Comparison of ENCODE assay signal across 28 cellular contexts in genomic region chr6:43682724-43683429, GRCh38. TPM values are rescaled to one million over a fixed set of nuclear protein-coding genes. Genes with fewer than 3 reads are reported as not detected.
DNase-seq lines count a peak whose midpoint lies in the region; ATAC-seq and TF ChIP-seq lines count a peak whose summit lies in the region.
"Had no signal": no experiment of that assay in that cellular context is flagged by ENCODE, and none has a peak within 500 bp of the region (broad histone marks: within the 10 kb centered on the region; RNA-seq: fewer than 3 reads in every experiment).

No MANE protein-coding gene starts in this region.

- H3K4me3 ChIP-seq in heart left ventricle (no peak overlapping the region), LNCaP clone FGC (ENCODE audit: low read depth, low read length) (peak overlapping the region; percentile 4; the same call in 1 of the 2 replicates), gastrocnemius medialis (peak overlapping the region in 2 of 4 donors; percentile 1 to 9)
- H3K4me3 ChIP-seq: BLaER1 treated with 17β-estradiol and CSF1 and Interleukin-3, amounts not matched to agents 10 nM and 100 nM; GM12878; SK-N-MC; thyroid gland had no signal

- H3K9me3 ChIP-seq in heart left ventricle (no peaks in the 10 kb centered on the region), gastrocnemius medialis (no peaks in the 10 kb centered on the region)
- H3K9me3 ChIP-seq: BLaER1 treated with 17β-estradiol and CSF1 and Interleukin-3, amounts not matched to agents 10 nM and 100 nM; thyroid gland had no signal

- no peak for TF ChIP-seq POLR2A in heart left ventricle (IDR thresholded peaks at IDR 0.05)
- peak in 1 of 2 donors; percentile 9 for TF ChIP-seq POLR2A in gastrocnemius medialis (IDR thresholded peaks at IDR 0.05)

- peak in 2 of 4 donors; percentile 14 to 57 for ATAC-seq in heart left ventricle
- ATAC-seq in gastrocnemius medialis = no peak
- no peak for ATAC-seq in HG03175 (IDR thresholded peaks at IDR 0.05; ENCODE audit: unreplicated experiment)
- ATAC-seq: esophagus mucosa; stimulated activated naive CD8-positive, alpha-beta T cell treated with anti-CD3 and anti-CD28 coated beads, Interleukin-15, amount 100 ng/mL, for 72 hours had no signal

- DNase-seq in heart left ventricle (peak in 1 of 5 donors; percentile 45), cardiac septum (ENCODE audit: low spot score) (no peak), LNCaP clone FGC (ENCODE audit: low read depth) (peak; percentile 82), fibroblast of peridontal ligament (ENCODE audit: extremely low read depth) (peak; percentile 39), gastrocnemius medialis (no peak), putamen (ENCODE audit: low spot score) (no peak), GM03348 (ENCODE audit: low spot score) (no peak)
- DNase-seq: activated CD8-positive, alpha-beta memory T cell treated with anti-CD3 and anti-CD28 coated beads, Interleukin-2, amount 50 U/mL, for 48 hours; activated effector memory CD4-positive, alpha-beta T cell treated with Interleukin-2 at 50 U/mL for 16 hours; brain microvascular endothelial cell; Calu3; effector memory CD4-positive, alpha-beta T cell; kidney glomerular epithelial cell; NCI-H1092; NCI-H187; NCI-H2227 treated with DMSO at 0.1 percent for 48 hours; NCI-H748 treated with DMSO at 0.1 percent for 48 hours; occipital lobe; stimulated activated CD4-positive, alpha-beta T cell treated with anti-CD3 and anti-CD28 coated beads, Interleukin-12 subunit alpha, Interleukin-12 subunit beta, amount 100 ng/mL, for 4 hours; stimulated activated CD4-positive, alpha-beta T cell treated with anti-CD3 and anti-CD28 coated beads, Interleukin-4, amount 100 ng/mL, for 4 hours; stimulated activated naive CD8-positive, alpha-beta T cell treated with anti-CD3 and anti-CD28 coated beads, Interleukin-15, amount 100 ng/mL, for 72 hours; T-helper 2 cell; thyroid gland had no signal

- WGBS in heart left ventricle, 4 donors = 53 to 62% (median 60%) methylated on average over 8 of the region's 8 CpGs

- H3K27me3 ChIP-seq in heart left ventricle (no peaks in the 10 kb centered on the region), gastrocnemius medialis (no peaks in the 10 kb centered on the region)
- H3K27me3 ChIP-seq: BLaER1 treated with 17β-estradiol and CSF1 and Interleukin-3, amounts not matched to agents 10 nM and 100 nM; brain microvascular endothelial cell; thyroid gland had no signal

- intact Hi-C loops in heart left ventricle (cut with DNase I) = loop anchor here in 2 of 10 donors (1.0 to 5.0 kb wide), 2 partner anchors 34 to 35 kb away; no protein-coding TSS in a partner anchor
- intact Hi-C loops in cardiac septum (cut with DNase I) = loop anchor here (5.0 kb wide), 1 partner anchor 34 kb away; no protein-coding TSS in a partner anchor
- intact Hi-C loops in gastrocnemius medialis (cut with DNase I; ENCODE audit: low total_unique reads) = no loop called here

- in situ Hi-C loops in gastrocnemius medialis (cut with MboI; ENCODE audit: low sequenced_read_pairs in 4 of 4) = no loop called here

- H3K27ac ChIP-seq in heart left ventricle (peak overlapping the region in 10 of 12 donors; percentile 35 to 73 (median 60)), gastrocnemius medialis (peak overlapping the region; percentile 95 to 97 (median 96))
- H3K27ac ChIP-seq: brain microvascular endothelial cell, SK-N-MC, thyroid gland had no signal

- H3K36me3 ChIP-seq in heart left ventricle = peaks cover 2 to 52% (median 35%) of the 10 kb centered on the region in 9 donors
- no peaks in the 10 kb centered on the region for H3K36me3 ChIP-seq in gastrocnemius medialis

- H3K4me1 ChIP-seq in heart left ventricle (peaks cover 2 to 69% (median 38%) of the 10 kb centered on the region in 12 donors), gastrocnemius medialis (peaks cover 88 to 89% of the 10 kb centered on the region in 2 donors)

- TF ChIP-seq CTCF in heart left ventricle (IDR thresholded peaks at IDR 0.05) = no peak
- TF ChIP-seq CTCF in LNCaP clone FGC (IDR thresholded peaks at IDR 0.05; ENCODE audit: control insufficient read depth, extremely low read depth, insufficient read depth) = no peak
- TF ChIP-seq CTCF in gastrocnemius medialis (IDR thresholded peaks at IDR 0.05 in 4 of 5, conservative IDR thresholded peaks at IDR 0.05 in 1 of 5) = no peak

RNA-seq across cellular contexts. Expression of gene MRPS18A, which starts 4.7 kb away (rescaled TPM):
- total RNA-seq in heart left ventricle (10 to 100 TPM; 37.4 to 66.1 (median 39.1) TPM), cardiac septum (38.4 TPM), gastrocnemius medialis (100 to 1,000 TPM; 161 to 171 (median 168) TPM)
- polyA plus RNA-seq in heart left ventricle = 100 to 1,000 TPM in 1 of 2 donors, 10 to 100 TPM in 1; 55.3 to 105 TPM

RNA-seq across cellular contexts. Expression of gene RSPH9, which starts 38.0 kb away (rescaled TPM):
- total RNA-seq in heart left ventricle (under 1 TPM in 6 of 9 donors, not detected in 3; 0.09 to 0.18 (median 0.14) TPM), cardiac septum (0.24 TPM), gastrocnemius medialis (under 1 TPM in 1 of 4 donors, not detected in 3; 0.09 TPM)
- under 1 TPM; 0.29 to 0.50 TPM for polyA plus RNA-seq in heart left ventricle
- total RNA-seq: esophagus mucosa, GM12878 had no signal

RNA-seq across cellular contexts. Expression of gene MAD2L1BP, which starts 47.2 kb away (rescaled TPM):
- 10 to 100 TPM; 24.5 to 33.7 (median 26.6) TPM for total RNA-seq in heart left ventricle
- polyA plus RNA-seq in heart left ventricle = 10 to 100 TPM; 19.8 to 38.6 TPM
- 25.5 TPM for total RNA-seq in cardiac septum
- total RNA-seq in gastrocnemius medialis = 10 to 100 TPM; 25.1 to 55.4 (median 25.2) TPM

RNA-seq across cellular contexts. Expression of gene GTPBP2, which starts 53.8 kb away (rescaled TPM):
- total RNA-seq in heart left ventricle (10 to 100 TPM; 16.6 to 37.1 (median 26.1) TPM), cardiac septum (27.9 TPM), gastrocnemius medialis (10 to 100 TPM; 25.0 to 39.4 (median 27.1) TPM)
- 10 to 100 TPM; 24.1 to 37.0 TPM for polyA plus RNA-seq in heart left ventricle

Comparison
In these comparisons a context has a peak if more than half of its experiments do, and no peak if none do; other contexts are left out.
1. DNase-seq: peak in LNCaP clone FGC (single experiment) and fibroblast of peridontal ligament (single experiment); none in cardiac septum (single experiment), gastrocnemius medialis (0 of 2), putamen (single experiment) and GM03348 (single experiment).